ENCODE assay signal across 7 cellular contexts in the genomic region with DNA sequence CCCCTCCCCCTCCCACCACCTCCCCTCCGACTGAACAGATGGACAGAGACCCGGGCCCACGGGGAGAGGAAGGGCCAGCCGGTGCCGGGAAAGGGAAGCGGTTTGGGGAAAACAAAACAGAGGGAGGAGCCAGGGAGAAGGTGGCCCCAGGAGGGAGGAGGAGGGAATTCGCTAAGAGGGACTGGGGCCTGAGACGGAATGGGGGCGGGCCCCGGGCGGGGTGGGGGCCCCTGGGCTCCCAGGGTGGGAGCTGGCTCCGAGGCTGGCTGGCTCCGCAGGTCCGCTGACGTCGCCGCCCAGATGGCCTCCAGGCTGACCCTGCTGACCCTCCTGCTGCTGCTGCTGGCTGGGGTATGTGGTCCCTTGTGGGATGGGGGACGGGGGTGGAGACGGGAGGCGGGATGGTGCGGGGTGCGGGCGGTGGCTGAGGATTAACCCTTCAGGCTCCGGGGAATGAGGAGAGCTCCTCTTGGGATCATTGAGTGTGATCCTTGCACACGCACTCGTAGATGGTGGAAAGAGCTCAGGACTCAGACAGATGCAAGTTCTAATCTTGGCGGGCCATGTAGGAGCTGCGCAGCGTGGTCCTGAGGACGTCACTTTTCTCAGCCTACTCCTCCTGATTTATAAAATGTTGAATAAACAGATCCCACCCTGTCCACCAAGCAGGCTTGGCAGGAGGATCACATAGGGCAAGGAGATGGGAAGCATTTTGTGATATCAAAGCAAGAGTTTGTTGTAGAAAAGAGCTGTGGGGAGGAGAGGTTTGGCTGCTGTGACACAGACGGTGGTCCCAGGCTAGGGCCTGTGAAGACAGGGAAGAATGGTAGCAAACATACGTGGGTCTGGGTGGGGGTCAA. TPM values are rescaled to one million over a fixed set of nuclear protein-coding genes. Genes with fewer than 3 reads are reported as not detected.
A peak's percentile ranks its signal among the peaks of the same experiment; 100 is the strongest.
DNase-seq lines count a peak whose midpoint lies in the region; ATAC-seq and TF ChIP-seq lines count a peak whose summit lies in the region.

No MANE protein-coding gene starts in this region.

- H3K4me3 ChIP-seq in MG63 (peak overlapping the region; percentile 13), ectodermal cell (ENCODE audit: insufficient read depth, low read depth, low read length) (peak overlapping the region; percentile 44), lower lobe of right lung (peak overlapping the region; percentile 66), thymus (ENCODE audit: low read length) (peak overlapping the region; percentile 40)

- H3K27me3 ChIP-seq in MG63: peaks cover 3% of the 10 kb centered on the region; the same call in 1 of the 2 replicates
- no peaks in the 10 kb centered on the region for H3K27me3 ChIP-seq in ectodermal cell (ENCODE audit: control insufficient read depth, insufficient read depth, low read length, poor library complexity, severe bottlenecking)
- no peaks in the 10 kb centered on the region for H3K27me3 ChIP-seq in lower lobe of right lung (ENCODE audit: low read depth)
- H3K27me3 ChIP-seq in thymus (ENCODE audit: control insufficient read depth, insufficient read depth): no peaks in the 10 kb centered on the region

- DNase-seq in MG63 (peak; percentile 33), lower lobe of right lung (peak; percentile 83), DMS153 treated with DMSO at 0.1 percent for 48 hours (lab: John Stamatoyannopoulos, UW; ENCODE audit: unreplicated experiment) (no peak)

- H3K4me1 ChIP-seq in ectodermal cell (ENCODE audit: control insufficient read depth, insufficient read depth, low read length): peaks cover 34% of the 10 kb centered on the region
- peaks cover 27% of the 10 kb centered on the region for H3K4me1 ChIP-seq in lower lobe of right lung
- no peaks in the 10 kb centered on the region for H3K4me1 ChIP-seq in thymus (ENCODE audit: control insufficient read depth, insufficient read depth, low read length)

- H3K9me3 ChIP-seq in MG63 (no peaks in the 10 kb centered on the region), ectodermal cell (ENCODE audit: control insufficient read depth, low read length) (no peaks in the 10 kb centered on the region), lower lobe of right lung (no peaks in the 10 kb centered on the region), thymus (ENCODE audit: control insufficient read depth) (no peaks in the 10 kb centered on the region)

- intact Hi-C loops in lower lobe of right lung (cut with DNase I): no loop called here

- H3K36me3 ChIP-seq in MG63 (no peaks in the 10 kb centered on the region), ectodermal cell (ENCODE audit: control insufficient read depth, insufficient read depth, low read length) (no peaks in the 10 kb centered on the region), lower lobe of right lung (peaks cover 17% of the 10 kb centered on the region), thymus (ENCODE audit: control insufficient read depth, insufficient read depth) (no peaks in the 10 kb centered on the region)

- TF ChIP-seq CTCF in lower lobe of right lung (IDR thresholded peaks at IDR 0.05): no peak

- WGBS in ectodermal cell, 2 experiments: 2 to 3% methylated on average over 31 of the region's 32 CpGs
- 10% methylated on average over 32 of the region's 32 CpGs for WGBS in thymus

- peak; percentile 96 for ATAC-seq in lower lobe of right lung
- ATAC-seq in HG03571 (IDR thresholded peaks at IDR 0.05; ENCODE audit: unreplicated experiment): no peak
- no peak for ATAC-seq in GM21619 (IDR thresholded peaks at IDR 0.05; ENCODE audit: unreplicated experiment)

- H3K27ac ChIP-seq in ectodermal cell (ENCODE audit: insufficient read depth, low read depth, low read length, poor library complexity, severe bottlenecking) (peak overlapping the region; percentile 96), lower lobe of right lung (peak overlapping the region; percentile 86), thymus (ENCODE audit: low read depth) (peak overlapping the region; percentile 67)

RNA-seq across cellular contexts. Expression of a gene that starts 0.7 kb away (rescaled TPM):
- 0.22 and 0.26 TPM in 2 replicates for total RNA-seq in MG63 (2014; rRNA removed; shearing (Covaris generic); ENCODE audit: low replicate concordance)
- polyA plus RNA-seq in ectodermal cell (2013, experiment 1 of 4): 110 TPM
- 98.4 TPM for polyA plus RNA-seq in ectodermal cell (2013, experiment 2 of 4)
- polyA plus RNA-seq in ectodermal cell (2013, experiment 3 of 4): 111 TPM
- polyA plus RNA-seq in ectodermal cell (2013, experiment 4 of 4): 127 TPM
- total RNA-seq in lower lobe of right lung: 471 TPM
- 164 TPM for polyA plus RNA-seq in thymus

RNA-seq across cellular contexts. Expression of a gene that starts 30.7 kb away (rescaled TPM):
- 14.7 and 17.2 TPM in 2 replicates for total RNA-seq in MG63 (2014; rRNA removed; shearing (Covaris generic); ENCODE audit: low replicate concordance)
- polyA plus RNA-seq in ectodermal cell (2013, experiment 1 of 4): 124 TPM
- 123 TPM for polyA plus RNA-seq in ectodermal cell (2013, experiment 2 of 4)
- 92.9 TPM for polyA plus RNA-seq in ectodermal cell (2013, experiment 3 of 4)
- polyA plus RNA-seq in ectodermal cell (2013, experiment 4 of 4): 98.7 TPM
- 172 TPM for total RNA-seq in lower lobe of right lung
- 98.7 TPM for polyA plus RNA-seq in thymus

RNA-seq across cellular contexts. Expression of a gene that starts 51.5 kb away (rescaled TPM):
- total RNA-seq in MG63 (2014; rRNA removed; shearing (Covaris generic); ENCODE audit: low replicate concordance): not detected in 2 replicates
- not detected for polyA plus RNA-seq in ectodermal cell (2013, experiment 1 of 4)
- 0.41 TPM for polyA plus RNA-seq in ectodermal cell (2013, experiment 2 of 4)
- 0.16 TPM for polyA plus RNA-seq in ectodermal cell (2013, experiment 3 of 4)
- 0.16 TPM for polyA plus RNA-seq in ectodermal cell (2013, experiment 4 of 4)
- 3.1 TPM for total RNA-seq in lower lobe of right lung
- 5.9 TPM for polyA plus RNA-seq in thymus

RNA-seq across cellular contexts. Expression of a gene that starts 59.4 kb away (rescaled TPM):
- total RNA-seq in MG63 (2014; rRNA removed; shearing (Covaris generic); ENCODE audit: low replicate concordance): 16.8 and 27.4 TPM in 2 replicates
- polyA plus RNA-seq in ectodermal cell (2013, experiment 1 of 4): 26.7 TPM
- polyA plus RNA-seq in ectodermal cell (2013, experiment 2 of 4): 21.1 TPM
- 19.2 TPM for polyA plus RNA-seq in ectodermal cell (2013, experiment 3 of 4)
- 19.0 TPM for polyA plus RNA-seq in ectodermal cell (2013, experiment 4 of 4)
- total RNA-seq in lower lobe of right lung: 12.5 TPM
- polyA plus RNA-seq in thymus: 13.6 TPM

Comparison
In these comparisons a context has a peak if more than half of its experiments do, and no peak if none do; other contexts are left out.
1. H3K4me3 ChIP-seq: peak in every context shown above with its lines; median percentile 66 in lower lobe of right lung; 44 in ectodermal cell; 40 in thymus; 13 in MG63.
2. ATAC-seq: peak in lower lobe of right lung (2 of 2); none in HG03571 (single experiment) and GM21619 (single experiment).
3. RNA of a gene that starts 0.7 kb away (total RNA-seq): 471 TPM in lower lobe of right lung (single experiment); 0.22 to 0.26 TPM in MG63; every median in the first group is over 100 times any median in the second.
4. Peak in every context shown above with its lines, with median percentiles within 50 percentile points of each other: H3K27ac ChIP-seq.